ENCODE assay signal across 8 cellular contexts in the genomic region with DNA sequence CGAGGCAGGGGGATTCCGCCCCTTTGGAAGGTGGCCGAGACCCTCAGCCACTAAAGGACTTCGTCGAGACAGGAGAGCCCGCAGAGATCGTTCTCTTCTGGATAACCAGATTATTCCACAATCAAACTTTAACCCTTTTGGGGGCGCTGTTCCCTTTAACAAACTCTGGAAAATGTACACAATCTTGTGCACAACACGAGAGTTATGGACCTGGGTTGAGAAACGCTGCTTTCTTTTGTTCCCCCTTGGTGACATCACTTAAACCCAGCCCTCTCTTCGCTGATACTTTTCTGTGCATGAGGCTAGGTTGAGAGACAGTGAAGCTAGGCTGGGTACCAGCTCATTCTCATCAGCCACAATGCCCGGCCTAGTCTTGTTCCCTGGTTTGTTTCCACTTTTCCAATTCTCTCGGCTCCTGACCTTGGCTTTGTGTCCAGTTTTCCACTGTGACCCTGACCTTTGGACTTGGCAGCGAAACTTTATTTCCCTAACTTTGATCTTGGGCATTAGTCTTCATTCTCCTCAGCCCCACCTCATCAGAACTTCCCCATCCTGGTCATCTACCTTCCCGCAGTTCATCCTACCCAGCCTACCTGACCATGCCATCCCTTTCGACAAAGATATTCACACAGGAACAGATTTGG. TPM values are rescaled to one million over a fixed set of nuclear protein-coding genes. Genes with fewer than 3 reads are reported as not detected.
DNase-seq lines count a peak whose midpoint lies in the region; ATAC-seq and TF ChIP-seq lines count a peak whose summit lies in the region.

No MANE protein-coding gene starts in this region.

- peak; percentile 61 for DNase-seq in stimulated activated CD4-positive, alpha-beta T cell treated with anti-CD3 and anti-CD28 coated beads, Interleukin-4, amount 100 ng/mL, for 24 hours
- DNase-seq in stimulated activated CD4-positive, alpha-beta T cell treated with anti-CD3 and anti-CD28 coated beads, Interleukin-1b, Interleukin-23, amount 100 ng/mL, for 48 hours: no peak
- DNase-seq in NCI-H1417 (lab: John Stamatoyannopoulos, UW) (peak; percentile 77 to 97 (median 96)), ecto neural progenitor cell (ENCODE audit: low spot score) (peak; percentile 54), lower lobe of right lung (no peak), suprapubic skin (ENCODE audit: low spot score in 2 of 2) (no peak)

- H3K9me2 ChIP-seq in SU-DHL-6 (replicated peaks; ENCODE audit: insufficient read depth, low read length): no peaks in the 10 kb centered on the region

- H2AFZ ChIP-seq in SU-DHL-6 (ENCODE audit: low read depth, low read length, severe bottlenecking): peak overlapping the region; percentile 80

- ATAC-seq in HG02623 (IDR thresholded peaks at IDR 0.05; ENCODE audit: unreplicated experiment) (peak; percentile 4), lower lobe of right lung (peak; percentile 55 to 60)

- no peaks in the 10 kb centered on the region for H4K20me1 ChIP-seq in SU-DHL-6 (ENCODE audit: low read depth, low read length)

- H3K27me3 ChIP-seq in SU-DHL-6 (ENCODE audit: low read length): no peaks in the 10 kb centered on the region
- no peaks in the 10 kb centered on the region for H3K27me3 ChIP-seq in lower lobe of right lung (ENCODE audit: low read depth)
- no peaks in the 10 kb centered on the region for H3K27me3 ChIP-seq in suprapubic skin

- H3K27ac ChIP-seq in SU-DHL-6 (ENCODE audit: low read depth, low read length) (peak overlapping the region; percentile 47), lower lobe of right lung (peak overlapping the region; percentile 99), suprapubic skin (peak overlapping the region; percentile 88)

- H3K36me3 ChIP-seq in SU-DHL-6 (ENCODE audit: low read length) (no peaks in the 10 kb centered on the region; the same call in 1 of the 2 replicates), lower lobe of right lung (peaks cover 16% of the 10 kb centered on the region), suprapubic skin (peaks cover 3% of the 10 kb centered on the region)

- H3K9me3 ChIP-seq in SU-DHL-6 (ENCODE audit: insufficient read depth, low read length) (no peaks in the 10 kb centered on the region), lower lobe of right lung (no peaks in the 10 kb centered on the region), suprapubic skin (no peaks in the 10 kb centered on the region)

- WGBS in suprapubic skin: 23% methylated on average over 14 of the region's 16 CpGs

- H3K4me2 ChIP-seq in SU-DHL-6 (ENCODE audit: low read depth, low read length, poor library complexity, severe bottlenecking): peak overlapping the region; percentile 77

- peak overlapping the region; percentile 99 for H3K4me3 ChIP-seq in SU-DHL-6 (ENCODE audit: insufficient read depth, low read length, poor library complexity, severe bottlenecking)
- peak overlapping the region; percentile 96 for H3K4me3 ChIP-seq in lower lobe of right lung
- H3K4me3 ChIP-seq in suprapubic skin: peak overlapping the region; percentile 84

- peak overlapping the region; percentile 99 for H3K9ac ChIP-seq in SU-DHL-6 (ENCODE audit: low read length)

- H3F3A ChIP-seq in SU-DHL-6 (ENCODE audit: insufficient read depth): no peaks in the 10 kb centered on the region

- intact Hi-C loops in lower lobe of right lung (cut with DNase I): no loop called here

- peaks cover 27% of the 10 kb centered on the region for H3K4me1 ChIP-seq in lower lobe of right lung
- H3K4me1 ChIP-seq in suprapubic skin: peaks cover 34% of the 10 kb centered on the region

- peaks cover 41% of the 10 kb centered on the region for H3K79me2 ChIP-seq in SU-DHL-6 (ENCODE audit: insufficient read depth, low read length)

- no peak for TF ChIP-seq EP300 in suprapubic skin (IDR thresholded peaks at IDR 0.05)

- peak; percentile 40 for TF ChIP-seq CTCF in SU-DHL-6 (IDR thresholded peaks at IDR 0.05; ENCODE audit: insufficient read depth, low read length, poor library complexity, severe bottlenecking)
- peak; percentile 45 for TF ChIP-seq CTCF in lower lobe of right lung (IDR thresholded peaks at IDR 0.05)
- peak; percentile 31 to 50 for TF ChIP-seq CTCF in suprapubic skin (IDR thresholded peaks at IDR 0.05)

- TF ChIP-seq POLR2A in suprapubic skin (IDR thresholded peaks at IDR 0.05): no peak

RNA-seq across cellular contexts. Expression of gene ADPGK, which starts 0.8 kb away (rescaled TPM):
- total RNA-seq in lower lobe of right lung (87.1 TPM), suprapubic skin (10 to 100 TPM; 39.8 to 81.3 (median 52.7) TPM)

Comparison
In these comparisons a context has a peak if more than half of its experiments do, and no peak if none do; other contexts are left out.
1. DNase-seq: peak in stimulated activated CD4-positive, alpha-beta T cell treated with anti-CD3 and anti-CD28 coated beads, Interleukin-4, amount 100 ng/mL, for 24 hours (single experiment), NCI-H1417 (3 of 3) and ecto neural progenitor cell (single experiment); none in stimulated activated CD4-positive, alpha-beta T cell treated with anti-CD3 and anti-CD28 coated beads, Interleukin-1b, Interleukin-23, amount 100 ng/mL, for 48 hours (single experiment), lower lobe of right lung (single experiment) and suprapubic skin (0 of 2).
2. H3K27ac ChIP-seq: peak in every context shown above with its lines; median percentile 99 in lower lobe of right lung; 88 in suprapubic skin; 47 in SU-DHL-6.
3. Peak in every context shown above with its lines, with median percentiles within 50 percentile points of each other: H3K4me3 ChIP-seq and CTCF ChIP-seq.